Comparison of ENCODE assay signal across 35 cellular contexts in the genomic region with DNA sequence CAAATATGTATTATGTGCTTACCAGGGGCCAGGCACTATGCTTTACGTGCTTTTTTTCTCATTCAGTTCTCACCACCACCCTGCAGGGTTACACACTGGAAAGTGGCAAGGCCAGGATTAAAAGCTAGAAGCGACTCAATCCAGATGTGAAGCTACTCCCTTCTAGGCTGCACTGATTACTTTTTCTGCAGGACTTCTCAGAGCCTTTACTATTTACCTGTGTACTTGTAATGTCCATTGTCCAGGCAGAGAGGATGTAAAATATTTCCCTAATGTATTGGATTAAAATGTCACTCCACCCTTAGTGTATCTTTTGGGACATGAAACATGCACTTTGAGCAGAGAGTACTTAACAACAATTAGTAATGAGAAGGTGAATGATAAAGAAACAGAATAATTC.
"Had no signal": no experiment of that assay in that cellular context is flagged by ENCODE, and none has a peak within 500 bp of the region (broad histone marks: within the 10 kb centered on the region; RNA-seq: fewer than 3 reads in every experiment).

No MANE protein-coding gene starts in this region.

- H3K4me3 ChIP-seq: MG63 had no signal

- H3K27me3 ChIP-seq: MG63 had no signal

- DNase-seq: Karpas-422, Kasumi-1, MG63, MM.1S, MV-4-11, NCI-H1048, NCI-H1092, NCI-H1092 treated with DMSO at 0.1 percent for 48 hours, NCI-H1105, NCI-H1105 treated with DMSO at 0.1 percent for 48 hours, NCI-H1417, NCI-H1417 treated with DMSO at 0.1 percent for 48 hours, NCI-H1436, NCI-H1436 treated with DMSO at 0.1 percent for 48 hours, NCI-H146, NCI-H1694, NCI-H1694 treated with DMSO at 0.1 percent for 48 hours, NCI-H187, NCI-H187 treated with DMSO at 0.1 percent for 48 hours, NCI-H1930, NCI-H2029, NCI-H2029 treated with DMSO at 0.1 percent for 48 hours, NCI-H2081, NCI-H2081 treated with DMSO at 0.1 percent for 48 hours, NCI-H2107, NCI-H2171, NCI-H2171 treated with DMSO at 0.1 percent for 48 hours, NCI-H2227 treated with DMSO at 0.1 percent for 48 hours, NCI-H226, NCI-H345, NCI-H446, NCI-H446 treated with DMSO at 0.1 percent for 48 hours, NCI-H510A, NCI-H510A treated with DMSO at 0.1 percent for 48 hours, NCI-H524 had no signal

- H3K9me3 ChIP-seq: MG63 had no signal

- H3K36me3 ChIP-seq: MG63 had no signal
